In genomic region chr15:95279277-95280019, GRCh38 we compare ENCODE assay signal across 14 cellular contexts.
"Had no signal": no experiment of that assay in that cellular context is flagged by ENCODE, and none has a peak within 500 bp of the region (broad histone marks: within the 10 kb centered on the region; RNA-seq: fewer than 3 reads in every experiment).

No MANE protein-coding gene starts in this region.

- DNase-seq: activated CD4-positive, alpha-beta T cell treated with anti-CD3 and anti-CD28 coated beads for 48 hours; activated CD8-positive, alpha-beta memory T cell treated with anti-CD3 and anti-CD28 coated beads, Interleukin-2, amount 50 U/mL, for 48 hours; activated CD8-positive, alpha-beta T cell treated with anti-CD3 and anti-CD28 coated beads, Interleukin-2, amount 10 ng/mL, durations not matched to agents 7 days and 5 days; activated naive CD4-positive, alpha-beta T cell; activated naive CD8-positive, alpha-beta T cell treated with anti-CD3 and anti-CD28 coated beads, Interleukin-2, amount 50 U/mL, for 24 hours; caudate nucleus; glutamatergic neuron; mesenchymal stem cell; ovary; stimulated activated CD4-positive, alpha-beta T cell treated with anti-CD3 and anti-CD28 coated beads, Interleukin-2, amount 100 ng/mL, for 24 hours; stimulated activated naive CD4-positive, alpha-beta T cell treated with Interleukin-2 at 50 U/mL for 16 hours; T-helper 17 cell had no signal

- H3K36me3 Mint-ChIP-seq: WTC11 had no signal

- H3K9me3 Mint-ChIP-seq: activated naive CD8-positive, alpha-beta T cell treated with anti-CD3 and anti-CD28 coated beads, Interleukin-2, amount 50 U/mL, for 24 hours; WTC11 had no signal

- H3K4me3 Mint-ChIP-seq: activated CD8-positive, alpha-beta T cell treated with anti-CD3 and anti-CD28 coated beads, Interleukin-2, amount 10 ng/mL, durations not matched to agents 7 days and 5 days; activated naive CD8-positive, alpha-beta T cell treated with anti-CD3 and anti-CD28 coated beads, Interleukin-2, amount 50 U/mL, for 24 hours; activated T-helper 1 cell treated with anti-CD3 and anti-CD28 coated beads, Interleukin-12 subunit alpha, Interleukin-12 subunit beta, Interleukin-2, Interleukin-4 antibody, amounts not matched to agents 30 ng/mL and 10 ng/mL and 1 ng/mL, durations not matched to agents 14 hours and 24 hours and 36 hours; T-helper 17 cell; WTC11 had no signal

- H3K27me3 ChIP-seq: ovary had no signal

- ATAC-seq: activated CD8-positive, alpha-beta T cell treated with anti-CD3 and anti-CD28 coated beads, Interleukin-2, amount 10 ng/mL, durations not matched to agents 7 days and 5 days; activated naive CD8-positive, alpha-beta T cell treated with anti-CD3 and anti-CD28 coated beads, Interleukin-2, amount 50 U/mL, for 24 hours; T-helper 17 cell; WTC11 had no signal

- H3K27ac Mint-ChIP-seq: activated CD8-positive, alpha-beta T cell treated with anti-CD3 and anti-CD28 coated beads, Interleukin-2, amount 10 ng/mL, durations not matched to agents 7 days and 5 days; activated naive CD8-positive, alpha-beta T cell treated with anti-CD3 and anti-CD28 coated beads, Interleukin-2, amount 50 U/mL, for 24 hours; activated T-helper 1 cell treated with anti-CD3 and anti-CD28 coated beads, Interleukin-12 subunit alpha, Interleukin-12 subunit beta, Interleukin-2, Interleukin-4 antibody, amounts not matched to agents 30 ng/mL and 10 ng/mL and 1 ng/mL, durations not matched to agents 14 hours and 24 hours and 36 hours; T-helper 17 cell; WTC11 had no signal

- H3K4me3 ChIP-seq: ovary had no signal

- H3K36me3 ChIP-seq: ovary had no signal

- H3K9me3 ChIP-seq: ovary had no signal
